Comparison of ENCODE assay signal across 8 cellular contexts in genomic region chr11:47466701-47467250, GRCh38.
DNase-seq lines count a peak whose midpoint lies in the region; ATAC-seq and TF ChIP-seq lines count a peak whose summit lies in the region.

No MANE protein-coding gene starts in this region.

- H3K27ac ChIP-seq in VCaP (0 out of 2 replicates have a peak overlapping the region, but pooled peaks have one; percentile 3), skin epidermis (peak overlapping the region in 16 of 21 experiments; percentile 6 to 82 (median 46))

- TF ChIP-seq CTCF in VCaP (conservative IDR thresholded peaks at IDR 0.05), result no peak

- DNase-seq in NCI-H2227 (lab: John Stamatoyannopoulos, UW; ENCODE audit: unreplicated experiment) (peak; percentile 34), NCI-H2227 treated with DMSO at 0.1 percent for 48 hours (lab: John Stamatoyannopoulos, UW) (no peak), hypothalamus (lab: John Stamatoyannopoulos, UW) (peak in 48 of 51 donors; percentile 9 to 90 (median 58)), kidney glomerular epithelial cell (lab: John Stamatoyannopoulos, UW) (no peak), HuH-7.5 (ENCODE audit: low spot score) (no peak)

- H3K4me3 ChIP-seq in skin epidermis, result no peak overlapping the region

- no peak for ATAC-seq in HG03159 (IDR thresholded peaks at IDR 0.05; ENCODE audit: unreplicated experiment)

Comparison
In these comparisons a context has a peak if more than half of its experiments do, and no peak if none do; other contexts are left out.
1. DNase-seq: peak in NCI-H2227 (single experiment) and hypothalamus (48 of 51); none in NCI-H2227 treated with DMSO at 0.1 percent for 48 hours (single experiment), kidney glomerular epithelial cell (single experiment) and HuH-7.5 (single experiment).